ENCODE assay signal across 10 cellular contexts in genomic region chr16:75380870-75381269, GRCh38.
DNase-seq lines count a peak whose midpoint lies in the region; ATAC-seq and TF ChIP-seq lines count a peak whose summit lies in the region.
"Had no signal": no experiment of that assay in that cellular context is flagged by ENCODE, and none has a peak within 500 bp of the region (broad histone marks: within the 10 kb centered on the region; RNA-seq: fewer than 3 reads in every experiment).

No MANE protein-coding gene starts in this region.

- peak overlapping the region; percentile 73 for H3K27ac Mint-ChIP-seq in stimulated activated naive CD8-positive, alpha-beta T cell treated with anti-CD3 and anti-CD28 coated beads, Interleukin-15, Interleukin-2, amounts not matched to agents 100 ng/mL and 50 ng/mL, for 24 hours
- H3K27ac Mint-ChIP-seq in T-helper 2 cell treated with Interferon-gamma antibody and Interleukin-4, amounts not matched to agents 5 μg/mL and 100 μg/mL, for 36 hours = peak overlapping the region; percentile 4

- ATAC-seq in stimulated activated naive CD8-positive, alpha-beta T cell treated with anti-CD3 and anti-CD28 coated beads, Interleukin-15, Interleukin-2, amounts not matched to agents 100 U/mL and 50 U/mL, for 24 hours = no peak
- no peak for ATAC-seq in GM21825 (IDR thresholded peaks at IDR 0.05; ENCODE audit: unreplicated experiment)

- H3K27me3 Mint-ChIP-seq in stimulated activated naive CD8-positive, alpha-beta T cell treated with anti-CD3 and anti-CD28 coated beads, Interleukin-15, Interleukin-2, amounts not matched to agents 100 ng/mL and 50 ng/mL, for 24 hours = peaks cover 24% of the 10 kb centered on the region
- H3K27me3 Mint-ChIP-seq in T-helper 2 cell treated with Interferon-gamma antibody and Interleukin-4, amounts not matched to agents 5 μg/mL and 100 μg/mL, for 36 hours (ENCODE audit: low read depth) = peaks cover 54% of the 10 kb centered on the region

- peaks cover 72% of the 10 kb centered on the region for H3K36me3 Mint-ChIP-seq in stimulated activated naive CD8-positive, alpha-beta T cell treated with anti-CD3 and anti-CD28 coated beads, Interleukin-15, Interleukin-2, amounts not matched to agents 100 ng/mL and 50 ng/mL, for 24 hours (ENCODE audit: low read depth)
- peaks cover 48% of the 10 kb centered on the region for H3K36me3 Mint-ChIP-seq in T-helper 2 cell treated with Interferon-gamma antibody and Interleukin-4, amounts not matched to agents 5 μg/mL and 100 μg/mL, for 36 hours (ENCODE audit: low read depth)

- no peaks in the 10 kb centered on the region for H3K9me3 Mint-ChIP-seq in stimulated activated naive CD8-positive, alpha-beta T cell treated with anti-CD3 and anti-CD28 coated beads, Interleukin-15, Interleukin-2, amounts not matched to agents 100 ng/mL and 50 ng/mL, for 24 hours
- H3K9me3 Mint-ChIP-seq in T-helper 2 cell treated with Interferon-gamma antibody and Interleukin-4, amounts not matched to agents 5 μg/mL and 100 μg/mL, for 36 hours = no peaks in the 10 kb centered on the region
- H3K9me3 Mint-ChIP-seq: H9 had no signal

- peak overlapping the region; percentile 50 for H3K4me3 Mint-ChIP-seq in stimulated activated naive CD8-positive, alpha-beta T cell treated with anti-CD3 and anti-CD28 coated beads, Interleukin-15, Interleukin-2, amounts not matched to agents 100 ng/mL and 50 ng/mL, for 24 hours
- H3K4me3 Mint-ChIP-seq in T-helper 2 cell treated with Interferon-gamma antibody and Interleukin-4, amounts not matched to agents 5 μg/mL and 100 μg/mL, for 36 hours = peak overlapping the region; percentile 70
- H3K4me3 Mint-ChIP-seq: H9 had no signal

- H3K4me1 Mint-ChIP-seq in stimulated activated naive CD8-positive, alpha-beta T cell treated with anti-CD3 and anti-CD28 coated beads, Interleukin-15, Interleukin-2, amounts not matched to agents 100 ng/mL and 50 ng/mL, for 24 hours (ENCODE audit: low read depth) = peaks cover 55% of the 10 kb centered on the region
- peaks cover 39% of the 10 kb centered on the region for H3K4me1 Mint-ChIP-seq in T-helper 2 cell treated with Interferon-gamma antibody and Interleukin-4, amounts not matched to agents 5 μg/mL and 100 μg/mL, for 36 hours (ENCODE audit: low read depth)

- TF ChIP-seq CTCF in foreskin fibroblast (IDR thresholded peaks at IDR 0.05; ENCODE audit: low read depth, low read length) = no peak

- no peak for DNase-seq in stimulated activated naive CD8-positive, alpha-beta T cell treated with anti-CD3 and anti-CD28 coated beads, Interleukin-15, Interleukin-2, amounts not matched to agents 100 U/mL and 50 U/mL, for 24 hours
- no peak for DNase-seq in T-helper 2 cell treated with Interferon-gamma antibody and Interleukin-4, amounts not matched to agents 5 μg/mL and 100 μg/mL, for 36 hours (ENCODE audit: low spot score)
- peak; percentile 24 to 32 for DNase-seq in foreskin fibroblast
- DNase-seq in stimulated activated naive CD4-positive, alpha-beta T cell (lab: John Stamatoyannopoulos, UW) = no peak
- DNase-seq in DMS53 (lab: John Stamatoyannopoulos, UW) = no peak
- DNase-seq in 8988T = no peak
- DNase-seq: H9 had no signal

- H3K4me3 ChIP-seq in foreskin fibroblast (ENCODE audit: low read depth in 1 of 2, low read length in 2 of 2) = no peak overlapping the region
- H3K4me3 ChIP-seq: right atrium auricular region had no signal

Comparison
In these comparisons a context has a peak if more than half of its experiments do, and no peak if none do; other contexts are left out.
1. DNase-seq: peak in foreskin fibroblast (2 of 2); none in stimulated activated naive CD8-positive, alpha-beta T cell treated with anti-CD3 and anti-CD28 coated beads, Interleukin-15, Interleukin-2, amounts not matched to agents 100 U/mL and 50 U/mL, for 24 hours (single experiment), T-helper 2 cell treated with Interferon-gamma antibody and Interleukin-4, amounts not matched to agents 5 μg/mL and 100 μg/mL, for 36 hours (single experiment), stimulated activated naive CD4-positive, alpha-beta T cell (0 of 6), DMS53 (single experiment) and 8988T (single experiment).